Comparison of ENCODE assay signal across 26 cellular contexts in the genomic region with DNA sequence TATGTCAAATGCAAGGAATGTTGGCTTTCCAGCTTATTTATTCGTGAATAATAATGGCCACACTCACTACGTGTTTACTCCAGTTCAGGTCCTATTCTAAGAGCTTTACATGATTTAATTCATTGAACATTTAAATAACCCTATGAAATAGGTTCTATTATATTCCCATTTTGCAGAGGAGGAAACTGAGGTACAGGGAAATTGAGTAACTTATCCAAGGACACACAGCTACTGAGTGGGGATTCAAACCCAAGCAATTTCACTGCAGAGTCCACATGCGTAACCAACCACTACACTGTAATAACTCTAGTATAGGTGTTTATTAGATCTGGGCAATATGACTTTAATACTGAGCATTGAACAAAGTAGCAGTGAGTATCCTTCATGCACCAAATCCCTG.
"Had no signal": no experiment of that assay in that cellular context is flagged by ENCODE, and none has a peak within 500 bp of the region (broad histone marks: within the 10 kb centered on the region; RNA-seq: fewer than 3 reads in every experiment).

No MANE protein-coding gene starts in this region.

- H3K36me3 ChIP-seq: suprapubic skin, thoracic aorta, thyroid gland, tibial artery, transverse colon, upper lobe of left lung, upper lobe of right lung, uterus, vagina had no signal

- ATAC-seq: stimulated activated effector memory CD8-positive, alpha-beta T cell treated with anti-CD3 and anti-CD28 coated beads, Interleukin-12 subunit alpha, Interleukin-12 subunit beta, amount 100 ng/mL, for 72 hours; stimulated activated memory B cell treated with anti-CD40 and anti-IgM and Interleukin-4, amounts not matched to agents 10 μg/mL and 1 μg/mL and 100 μg/mL, for 72 hours; stimulated activated naive B cell treated with anti-CD40 and anti-IgM and Interleukin-4, amounts not matched to agents 10 μg/mL and 1 μg/mL and 100 μg/mL, for 72 hours; stimulated activated naive CD8-positive, alpha-beta T cell treated with anti-CD3 and anti-CD28 coated beads, Interleukin-15, amount 100 ng/mL, for 72 hours; stimulated activated naive CD8-positive, alpha-beta T cell treated with anti-CD3 and anti-CD28 coated beads, Interleukin-15, Interleukin-2, amounts not matched to agents 100 U/mL and 50 U/mL, for 24 hours; upper lobe of right lung had no signal

- H3K27me3 ChIP-seq: stomach, suprapubic skin, testis, thyroid gland, tibial artery, tibial nerve, transverse colon, upper lobe of left lung, upper lobe of right lung, uterus, vagina had no signal

- DNase-seq: stimulated activated CD4-positive, alpha-beta T cell treated with anti-CD3 and anti-CD28 coated beads, Interleukin-2, amount 100 ng/mL, for 48 hours; stimulated activated CD4-positive, alpha-beta T cell treated with anti-CD3 and anti-CD28 coated beads, Interleukin-4, amount 100 ng/mL, for 1 hour; stimulated activated CD4-positive, alpha-beta T cell treated with anti-CD3 and anti-CD28 coated beads, Interleukin-4, amount 100 ng/mL, for 24 hours; stimulated activated CD4-positive, alpha-beta T cell treated with anti-CD3 and anti-CD28 coated beads, Interleukin-4, amount 100 ng/mL, for 4 hours; stimulated activated CD8-positive, alpha-beta memory T cell treated with anti-CD3 and anti-CD28 coated beads, Interleukin-4, amount 100 ng/mL, for 48 hours; stimulated activated naive B cell treated with anti-CD40 and anti-IgM and Interleukin-4, amounts not matched to agents 10 μg/mL and 1 μg/mL and 100 μg/mL, for 72 hours; stimulated activated naive CD4-positive, alpha-beta T cell; stimulated activated naive CD4-positive, alpha-beta T cell treated with Interleukin-2 at 50 U/mL for 16 hours; stimulated activated naive CD8-positive, alpha-beta T cell treated with anti-CD3 and anti-CD28 coated beads, Interleukin-15, amount 100 ng/mL, for 72 hours; stimulated activated naive CD8-positive, alpha-beta T cell treated with anti-CD3 and anti-CD28 coated beads, Interleukin-15, Interleukin-2, amounts not matched to agents 100 U/mL and 50 U/mL, for 24 hours; stomach; substantia nigra; testis; thyroid gland; tibial artery; transverse colon; trophoblast cell; upper lobe of left lung; upper lobe of right lung; uterus had no signal

- H3K4me3 ChIP-seq: stomach, suprapubic skin, testis, thoracic aorta, thyroid gland, tibial artery, tibial nerve, transverse colon, upper lobe of left lung, upper lobe of right lung, uterus, vagina had no signal

- H3K4me1 ChIP-seq: stomach, suprapubic skin, testis, thyroid gland, tibial artery, tibial nerve, transverse colon, upper lobe of left lung, upper lobe of right lung, uterus, vagina had no signal

- H3K9me3 ChIP-seq: suprapubic skin, testis, thoracic aorta, thyroid gland, transverse colon, upper lobe of left lung, upper lobe of right lung, uterus, vagina had no signal

- H3K27ac ChIP-seq: stomach, suprapubic skin, testis, thoracic aorta, thyroid gland, tibial artery, tibial nerve, transverse colon, upper lobe of left lung, upper lobe of right lung, uterus, vagina had no signal
